38 cellular contexts compared by ENCODE assay signal in the genomic region with DNA sequence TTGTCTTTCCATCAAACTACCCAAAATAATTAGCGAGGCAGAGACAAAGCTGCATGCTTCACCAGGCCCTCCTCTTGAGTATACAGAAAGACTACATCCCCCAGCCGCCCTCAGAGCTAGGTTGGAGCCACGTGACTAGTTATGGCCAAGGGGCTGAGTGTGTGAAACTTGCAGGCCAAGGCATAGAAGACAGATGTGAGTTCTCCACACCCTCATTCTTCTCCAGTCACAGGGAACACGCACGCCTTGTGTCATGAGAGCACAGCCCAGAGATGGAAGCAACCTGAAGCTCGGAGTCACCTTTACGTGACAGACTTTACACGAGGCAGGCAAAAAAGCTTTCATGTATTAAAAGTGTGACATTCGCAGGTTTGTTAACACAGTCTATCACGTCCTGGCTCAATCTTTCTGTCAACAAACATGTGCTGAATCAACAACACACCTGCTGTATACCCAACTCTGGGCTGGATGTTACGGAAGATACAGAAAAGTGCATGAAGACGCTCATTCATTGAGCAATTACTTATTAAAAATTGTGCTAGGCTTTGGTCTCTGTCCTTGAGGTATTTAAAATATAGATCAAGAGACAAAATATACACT. TPM values are rescaled to one million over a fixed set of nuclear protein-coding genes. Genes with fewer than 3 reads are reported as not detected.
"Had no signal": no experiment of that assay in that cellular context is flagged by ENCODE, and none has a peak within 500 bp of the region (broad histone marks: within the 10 kb centered on the region; RNA-seq: fewer than 3 reads in every experiment).

No MANE protein-coding gene starts in this region.

- H3K4me1 ChIP-seq: ascending aorta, gastroesophageal sphincter, lower lobe of right lung, prostate gland, sigmoid colon, upper lobe of left lung had no signal

- H3K27me3 ChIP-seq: ascending aorta, brain microvascular endothelial cell, dorsolateral prefrontal cortex, gastroesophageal sphincter, neutrophil, sigmoid colon, upper lobe of left lung had no signal

- H3K4me1 Mint-ChIP-seq: activated naive CD4-positive, alpha-beta T cell treated with anti-CD3 and anti-CD28 coated beads, Interleukin-2, amount 10 ng/mL, durations not matched to agents 7 days and 5 days; nephron had no signal

- ATAC-seq: activated CD4-positive, CD25-positive, alpha-beta regulatory T cell treated with anti-CD3 and anti-CD28 coated beads, Interleukin-2, amount 50 U/mL, for 24 hours; gastroesophageal sphincter; left colon; lower lobe of right lung; stimulated activated effector memory CD8-positive, alpha-beta T cell treated with anti-CD3 and anti-CD28 coated beads, Interleukin-12 subunit alpha, Interleukin-12 subunit beta, amount 100 ng/mL, for 72 hours had no signal

- H3K4me3 Mint-ChIP-seq: activated CD4-positive, alpha-beta memory T cell treated with anti-CD3 and anti-CD28 coated beads for 36 hours; activated naive CD4-positive, alpha-beta T cell treated with anti-CD3 and anti-CD28 coated beads, Interleukin-2, amount 10 ng/mL, durations not matched to agents 7 days and 5 days; activated naive CD8-positive, alpha-beta T cell treated with anti-CD3 and anti-CD28 coated beads, Interleukin-2, amount 10 ng/mL, durations not matched to agents 7 days and 5 days; nephron; stimulated activated effector memory CD8-positive, alpha-beta T cell treated with anti-CD3 and anti-CD28 coated beads, Interleukin-12 subunit alpha, Interleukin-12 subunit beta, amount 100 ng/mL, for 72 hours; stimulated activated naive CD8-positive, alpha-beta T cell treated with anti-CD3 and anti-CD28 coated beads, Interleukin-15, Interleukin-2, amounts not matched to agents 100 ng/mL and 50 ng/mL, for 24 hours; T-helper 1 cell treated with Interleukin-12 subunit alpha and Interleukin-12 subunit beta and Interleukin-4 antibody, amounts not matched to agents 30 μg/mL and 1 μg/mL, for 36 hours had no signal

- H3K9me3 ChIP-seq: ascending aorta, gastroesophageal sphincter, lower lobe of right lung, neutrophil, prostate gland, sigmoid colon, upper lobe of left lung had no signal

- H3K9me3 Mint-ChIP-seq: activated CD4-positive, alpha-beta memory T cell treated with anti-CD3 and anti-CD28 coated beads for 36 hours; activated naive CD4-positive, alpha-beta T cell treated with anti-CD3 and anti-CD28 coated beads, Interleukin-2, amount 10 ng/mL, durations not matched to agents 7 days and 5 days; activated naive CD8-positive, alpha-beta T cell treated with anti-CD3 and anti-CD28 coated beads, Interleukin-2, amount 10 ng/mL, durations not matched to agents 7 days and 5 days; nephron; stimulated activated effector memory CD8-positive, alpha-beta T cell treated with anti-CD3 and anti-CD28 coated beads, Interleukin-12 subunit alpha, Interleukin-12 subunit beta, amount 100 ng/mL, for 72 hours; stimulated activated naive CD8-positive, alpha-beta T cell treated with anti-CD3 and anti-CD28 coated beads, Interleukin-15, Interleukin-2, amounts not matched to agents 100 ng/mL and 50 ng/mL, for 24 hours; T-helper 1 cell treated with Interleukin-12 subunit alpha and Interleukin-12 subunit beta and Interleukin-4 antibody, amounts not matched to agents 30 μg/mL and 1 μg/mL, for 36 hours had no signal

- H3K4me3 ChIP-seq: ascending aorta, coronary artery, dorsolateral prefrontal cortex, gastroesophageal sphincter, lower lobe of right lung, prostate gland, sigmoid colon, upper lobe of left lung had no signal

- H3K27me3 Mint-ChIP-seq: activated CD4-positive, alpha-beta memory T cell treated with anti-CD3 and anti-CD28 coated beads for 36 hours; activated naive CD4-positive, alpha-beta T cell treated with anti-CD3 and anti-CD28 coated beads, Interleukin-2, amount 10 ng/mL, durations not matched to agents 7 days and 5 days; activated naive CD8-positive, alpha-beta T cell treated with anti-CD3 and anti-CD28 coated beads, Interleukin-2, amount 10 ng/mL, durations not matched to agents 7 days and 5 days; stimulated activated naive CD8-positive, alpha-beta T cell treated with anti-CD3 and anti-CD28 coated beads, Interleukin-15, Interleukin-2, amounts not matched to agents 100 ng/mL and 50 ng/mL, for 24 hours had no signal

- H3K27ac Mint-ChIP-seq: activated CD4-positive, alpha-beta memory T cell treated with anti-CD3 and anti-CD28 coated beads for 36 hours; activated naive CD4-positive, alpha-beta T cell treated with anti-CD3 and anti-CD28 coated beads, Interleukin-2, amount 10 ng/mL, durations not matched to agents 7 days and 5 days; activated naive CD8-positive, alpha-beta T cell treated with anti-CD3 and anti-CD28 coated beads, Interleukin-2, amount 10 ng/mL, durations not matched to agents 7 days and 5 days; nephron; stimulated activated effector memory CD8-positive, alpha-beta T cell treated with anti-CD3 and anti-CD28 coated beads, Interleukin-12 subunit alpha, Interleukin-12 subunit beta, amount 100 ng/mL, for 72 hours; stimulated activated naive CD8-positive, alpha-beta T cell treated with anti-CD3 and anti-CD28 coated beads, Interleukin-15, Interleukin-2, amounts not matched to agents 100 ng/mL and 50 ng/mL, for 24 hours; T-helper 1 cell treated with Interleukin-12 subunit alpha and Interleukin-12 subunit beta and Interleukin-4 antibody, amounts not matched to agents 30 μg/mL and 1 μg/mL, for 36 hours had no signal

- H3K27ac ChIP-seq: ascending aorta, brain microvascular endothelial cell, coronary artery, dorsolateral prefrontal cortex, gastroesophageal sphincter, lower lobe of right lung, neutrophil, prostate gland, sigmoid colon, upper lobe of left lung, VCaP had no signal

- H3K36me3 ChIP-seq: ascending aorta, brain microvascular endothelial cell, prostate gland had no signal

- DNase-seq: activated CD4-positive, alpha-beta memory T cell treated with anti-CD3 and anti-CD28 coated beads for 36 hours; activated CD4-positive, alpha-beta T cell treated with anti-CD3 and anti-CD28 coated beads for 48 hours; activated CD8-positive, alpha-beta memory T cell treated with anti-CD3 and anti-CD28 coated beads, Interleukin-2, amount 50 U/mL, for 4 hours; activated gamma-delta T cell; activated naive CD4-positive, alpha-beta T cell treated with anti-CD3 and anti-CD28 coated beads, Interleukin-2, amount 10 ng/mL, durations not matched to agents 7 days and 5 days; activated naive CD8-positive, alpha-beta T cell treated with anti-CD3 and anti-CD28 coated beads, Interleukin-2, amount 10 ng/mL, durations not matched to agents 7 days and 5 days; activated T-cell treated with anti-CD3 and anti-CD28 coated beads, Interleukin-2, amount 50 U/mL, for 1 hour; brain microvascular endothelial cell; dorsolateral prefrontal cortex; effector memory CD4-positive, alpha-beta T cell; erythroblast; hippocampal formation; left colon; lower lobe of right lung; retina; sigmoid colon; small intestine; stimulated activated CD4-positive, alpha-beta T cell treated with anti-CD3 and anti-CD28 coated beads, Interleukin-4, amount 100 ng/mL, for 24 hours; substantia nigra; T-helper 9 cell; upper lobe of left lung had no signal

RNA-seq across cellular contexts. Expression of a gene that starts 39.2 kb away (rescaled TPM):
- total RNA-seq: activated CD4-positive, alpha-beta memory T cell treated with anti-CD3 and anti-CD28 coated beads for 36 hours; activated CD8-positive, alpha-beta memory T cell treated with anti-CD3 and anti-CD28 coated beads for 36 hours; activated naive CD8-positive, alpha-beta T cell treated with anti-CD3 and anti-CD28 coated beads, Interleukin-2, amount 10 ng/mL, durations not matched to agents 7 days and 5 days; ascending aorta; cardiac septum; left colon; mesenteric fat pad; mucosa of gallbladder; osteocyte had no signal
- polyA plus RNA-seq: fibroblast of lung, small intestine had no signal
